In genomic region chr21:16829532-16829931, GRCh38 we compare ENCODE assay signal across 15 cellular contexts.
A peak's percentile ranks its signal among the peaks of the same experiment; 100 is the strongest.
DNase-seq lines count a peak whose midpoint lies in the region; ATAC-seq and TF ChIP-seq lines count a peak whose summit lies in the region.
"Had no signal": no experiment of that assay in that cellular context is flagged by ENCODE, and none has a peak within 500 bp of the region (broad histone marks: within the 10 kb centered on the region; RNA-seq: fewer than 3 reads in every experiment).

No MANE protein-coding gene starts in this region.

- peak overlapping the region; percentile 68 for H3K27ac ChIP-seq in HUES48 (ENCODE audit: low read depth, low read length)
- no peak overlapping the region for H3K27ac ChIP-seq in iPS-18a (ENCODE audit: low read length)
- H3K27ac ChIP-seq: A549, C4-2B had no signal

- H3K9ac ChIP-seq in HUES48 (ENCODE audit: low read depth, low read length), result no peak overlapping the region
- no peak overlapping the region for H3K9ac ChIP-seq in iPS-18a (ENCODE audit: low read length)

- 0 out of 2 replicates have a peak overlapping the region, but pooled peaks have one; percentile 8 for H3K4me3 Mint-ChIP-seq in WTC11
- H3K4me3 Mint-ChIP-seq in activated CD4-positive, alpha-beta memory T cell treated with anti-CD3 and anti-CD28 coated beads, Interleukin-2, amount 10 ng/mL, durations not matched to agents 7 days and 5 days, result no peak overlapping the region
- H3K4me3 Mint-ChIP-seq: CD4-positive, alpha-beta T cell; IgD-negative memory B cell had no signal

- no peak for TF ChIP-seq CTCF in WTC11 (IDR thresholded peaks at IDR 0.05)

- peak overlapping the region; percentile 80; the same call in 1 of the 2 replicates for H3K27ac Mint-ChIP-seq in WTC11
- H3K27ac Mint-ChIP-seq in activated CD4-positive, alpha-beta memory T cell treated with anti-CD3 and anti-CD28 coated beads, Interleukin-2, amount 10 ng/mL, durations not matched to agents 7 days and 5 days, result no peak overlapping the region
- H3K27ac Mint-ChIP-seq: CD4-positive, alpha-beta T cell; IgD-negative memory B cell had no signal

- H3K4me1 ChIP-seq in HUES48 (ENCODE audit: control insufficient read depth, insufficient read depth, low read length), result peaks cover 28% of the 10 kb centered on the region
- peaks cover 26% of the 10 kb centered on the region for H3K4me1 ChIP-seq in iPS-18a (ENCODE audit: control insufficient read depth, low read depth, low read length)
- H3K4me1 ChIP-seq: A549, Caco-2 had no signal

- H3K4me1 Mint-ChIP-seq in WTC11, result peaks cover 44% of the 10 kb centered on the region
- no peaks in the 10 kb centered on the region for H3K4me1 Mint-ChIP-seq in activated CD4-positive, alpha-beta memory T cell treated with anti-CD3 and anti-CD28 coated beads, Interleukin-2, amount 10 ng/mL, durations not matched to agents 7 days and 5 days
- H3K4me1 Mint-ChIP-seq: IgD-negative memory B cell had no signal

- peak; percentile 52 for ATAC-seq in WTC11
- ATAC-seq in HG03045 (IDR thresholded peaks at IDR 0.05; ENCODE audit: unreplicated experiment), result no peak
- ATAC-seq: A549, HepG2 had no signal

- H3K4me3 ChIP-seq in HUES48 (ENCODE audit: low read depth, low read length), result 0 out of 2 replicates have a peak overlapping the region, but pooled peaks have one; percentile 1
- peak overlapping the region; percentile 2 for H3K4me3 ChIP-seq in iPS-18a (ENCODE audit: low read length)
- H3K4me3 ChIP-seq: A549 had no signal

- POLR2A ChIA-PET in WTC11 (lab: Charles Lee), result no interaction called here
- POLR2A ChIA-PET in activated CD4-positive, alpha-beta memory T cell treated with anti-CD3 and anti-CD28 coated beads, Interleukin-2, amount 10 ng/mL, durations not matched to agents 7 days and 5 days (lab: Charles Lee), result no interaction called here

- no peaks in the 10 kb centered on the region for H3K36me3 Mint-ChIP-seq in WTC11
- no peaks in the 10 kb centered on the region for H3K36me3 Mint-ChIP-seq in activated CD4-positive, alpha-beta memory T cell treated with anti-CD3 and anti-CD28 coated beads, Interleukin-2, amount 10 ng/mL, durations not matched to agents 7 days and 5 days (ENCODE audit: low read depth)
- H3K36me3 Mint-ChIP-seq: IgD-negative memory B cell had no signal

- no peaks in the 10 kb centered on the region for H3K27me3 ChIP-seq in HUES48 (ENCODE audit: control insufficient read depth, insufficient read depth, low read length)
- H3K27me3 ChIP-seq in iPS-18a (ENCODE audit: control insufficient read depth, insufficient read depth, low read length), result no peaks in the 10 kb centered on the region

- CTCF ChIA-PET in WTC11 (lab: Charles Lee), result interaction anchor here (0.5 to 1.7 kb wide), 2 partner anchors 22 to 624 kb away, joined by 4 to 6 read pairs; no protein-coding TSS in a partner anchor
- CTCF ChIA-PET in activated CD4-positive, alpha-beta memory T cell treated with anti-CD3 and anti-CD28 coated beads, Interleukin-2, amount 10 ng/mL, durations not matched to agents 7 days and 5 days (lab: Charles Lee), result no interaction called here

- DNase-seq in WTC11 (ENCODE audit: low spot score) (no peak), dedifferentiated amniotic fluid mesenchymal stem cell (ENCODE audit: extremely low spot score) (no peak)
- no peak for DNase-seq in activated CD4-positive, alpha-beta memory T cell treated with anti-CD3 and anti-CD28 coated beads, Interleukin-2, amount 10 ng/mL, durations not matched to agents 7 days and 5 days
- DNase-seq in activated CD4-positive, alpha-beta T cell treated with anti-CD3 and anti-CD28 coated beads, Interleukin-2, amount 50 U/mL, for 48 hours, result no peak
- DNase-seq: AML-193; Caco-2; CD4-positive, alpha-beta T cell; KBM-7 had no signal

- H3K9me3 ChIP-seq in HUES48 (ENCODE audit: control insufficient read depth, insufficient read depth, low read length) (0 out of 2 replicates have a peak, but pooled peaks cover 3% of the 10 kb centered on the region), iPS-18a (ENCODE audit: control insufficient read depth, low read depth, low read length) (no peaks in the 10 kb centered on the region)
- H3K9me3 ChIP-seq: A549, Caco-2 had no signal

- no peaks in the 10 kb centered on the region for H3K27me3 Mint-ChIP-seq in WTC11 (ENCODE audit: low read depth)
- H3K27me3 Mint-ChIP-seq in activated CD4-positive, alpha-beta memory T cell treated with anti-CD3 and anti-CD28 coated beads, Interleukin-2, amount 10 ng/mL, durations not matched to agents 7 days and 5 days, result no peaks in the 10 kb centered on the region
- H3K27me3 Mint-ChIP-seq: CD4-positive, alpha-beta T cell; IgD-negative memory B cell had no signal

- H3K36me3 ChIP-seq in HUES48 (ENCODE audit: control insufficient read depth, insufficient read depth, low read length) (no peaks in the 10 kb centered on the region), iPS-18a (ENCODE audit: control insufficient read depth, low read depth, low read length) (no peaks in the 10 kb centered on the region)

- H3K9me3 Mint-ChIP-seq in WTC11, result peaks cover 3% of the 10 kb centered on the region; the same call in 1 of the 2 replicates
- peaks cover 16% of the 10 kb centered on the region for H3K9me3 Mint-ChIP-seq in activated CD4-positive, alpha-beta memory T cell treated with anti-CD3 and anti-CD28 coated beads, Interleukin-2, amount 10 ng/mL, durations not matched to agents 7 days and 5 days

TF ChIP-seq in WTC11, 78 proteins besides CTCF, POLR2A, EP300 and RAD21:
- no peak for TF ChIP-seq ESRRA (CRISPR knock-in tag; IDR thresholded peaks at IDR 0.05; ENCODE audit: borderline replicate concordance)
- TF ChIP-seq FOXP4 (CRISPR knock-in tag; IDR thresholded peaks at IDR 0.05), result no peak
